Comparison of ENCODE assay signal across 13 cellular contexts in genomic region chr1:223401873-223402789, GRCh38. TPM values are rescaled to one million over a fixed set of nuclear protein-coding genes. Genes with fewer than 3 reads are reported as not detected.
DNase-seq lines count a peak whose midpoint lies in the region; ATAC-seq, FAIRE-seq and TF ChIP-seq lines count a peak whose summit lies in the region.
"Had no signal": no experiment of that assay in that cellular context is flagged by ENCODE, and none has a peak within 500 bp of the region (broad histone marks: within the 10 kb centered on the region; RNA-seq: fewer than 3 reads in every experiment).

No MANE protein-coding gene starts in this region.

- no peak overlapping the region for H3K9ac ChIP-seq in IMR-90 (ENCODE audit: low read depth, low read length)

- H3K4me3 ChIP-seq in IMR-90 (ENCODE audit: insufficient read depth, low read depth, low read length) (no peak overlapping the region), bronchial epithelial cell (ENCODE audit: low read depth, low read length) (no peak overlapping the region), osteoblast (ENCODE audit: insufficient read depth, low read length) (no peak overlapping the region), mucosa of descending colon (no peak overlapping the region), vagina (no peak overlapping the region)
- H3K4me3 ChIP-seq: lung had no signal

- CTCF ChIA-PET in IMR-90 (lab: Yijun Ruan, JAX) = no interaction called here

- dilution Hi-C loops in IMR-90 (cut with HindIII; ENCODE audit: low sequenced_read_pairs, unreplicated experiment) = no loop called here

- no peaks in the 10 kb centered on the region for H3K79me1 ChIP-seq in IMR-90 (ENCODE audit: low read depth in 1 of 2, low read length in 2 of 2)

- peak overlapping the region; percentile 21; the same call in 1 of the 2 replicates for H3K18ac ChIP-seq in IMR-90 (ENCODE audit: low read depth, low read length)

- H3K4ac ChIP-seq in IMR-90 (ENCODE audit: low read depth, low read length) = peak overlapping the region; percentile 71; the same call in 1 of the 2 replicates

- H3K27ac ChIP-seq in IMR-90 (ENCODE audit: insufficient read depth, low read length) = no peak overlapping the region
- H3K27ac ChIP-seq in osteoblast (ENCODE audit: low read depth, low read length) = peak overlapping the region; percentile 48
- no peak overlapping the region for H3K27ac ChIP-seq in vagina
- H3K27ac ChIP-seq: 22Rv1 had no signal

- no peak overlapping the region for H3K56ac ChIP-seq in IMR-90 (ENCODE audit: extremely low read depth, insufficient read depth, low read length)

- FAIRE-seq in bronchial epithelial cell (lab: Jason Lieb, UNC) = no peak

- H3K36me3 ChIP-seq in IMR-90 (ENCODE audit: control insufficient read depth, insufficient read depth, low read length) (no peaks in the 10 kb centered on the region), bronchial epithelial cell (ENCODE audit: control insufficient read depth, insufficient read depth, low read length) (no peaks in the 10 kb centered on the region), osteoblast (ENCODE audit: insufficient read depth, low read length) (no peaks in the 10 kb centered on the region), mucosa of descending colon (ENCODE audit: low read depth) (no peaks in the 10 kb centered on the region), vagina (no peaks in the 10 kb centered on the region)

- WGBS in IMR-90 (ENCODE audit: extremely low coverage in 2 of 2, insufficient read length in 1 of 2), 2 experiments = no CpG with 5 or more reads among the region's 2 CpGs

- no peak overlapping the region for H3K4me2 ChIP-seq in IMR-90 (ENCODE audit: low read depth, low read length)
- peak overlapping the region; percentile 4 for H3K4me2 ChIP-seq in osteoblast (ENCODE audit: insufficient read depth, low read length)

- no peak overlapping the region for H4K5ac ChIP-seq in IMR-90 (ENCODE audit: low read depth, low read length)

- H2BK5ac ChIP-seq in IMR-90 (ENCODE audit: low read depth, low read length, poor library complexity, severe bottlenecking) = peak overlapping the region; percentile 38

- H2BK15ac ChIP-seq in IMR-90 (ENCODE audit: low read depth, low read length) = peak overlapping the region; percentile 15; the same call in 1 of the 3 replicates

- H2AFZ ChIP-seq in IMR-90 (replicated peaks; ENCODE audit: low read length, poor library complexity) = no peak overlapping the region
- H2AFZ ChIP-seq in osteoblast (ENCODE audit: low read length) = peak overlapping the region; percentile 68

- no peaks in the 10 kb centered on the region for H3K27me3 ChIP-seq in IMR-90 (ENCODE audit: control insufficient read depth, insufficient read depth, low read length)
- no peaks in the 10 kb centered on the region for H3K27me3 ChIP-seq in bronchial epithelial cell (ENCODE audit: control insufficient read depth, insufficient read depth, low read length)
- H3K27me3 ChIP-seq in osteoblast (ENCODE audit: insufficient read depth, low read length) = no peaks in the 10 kb centered on the region
- no peaks in the 10 kb centered on the region for H3K27me3 ChIP-seq in vagina

- POLR2A ChIA-PET in IMR-90 (lab: Charles Lee; ENCODE audit: unreplicated experiment) = no interaction called here

- ATAC-seq in IMR-90 (ENCODE audit: low read depth) (peak; percentile 90), mucosa of descending colon (no peak)

- no peak for TF ChIP-seq RAD21 in IMR-90 (IDR thresholded peaks at IDR 0.05; ENCODE audit: low read length)

- peak overlapping the region; percentile 65; the same call in 1 of the 2 replicates for H3K14ac ChIP-seq in IMR-90 (replicated peaks; ENCODE audit: low read depth, low read length)

- no peak overlapping the region for H3K23ac ChIP-seq in IMR-90 (ENCODE audit: low read depth, low read length)

- H2AK9ac ChIP-seq in IMR-90 (replicated peaks; ENCODE audit: low read depth, low read length, poor library complexity) = no peak overlapping the region

- H4K91ac ChIP-seq in IMR-90 (ENCODE audit: insufficient read depth, low read depth, low read length) = 0 out of 2 replicates have a peak overlapping the region, but pooled peaks have one; percentile 36

- H2BK120ac ChIP-seq in IMR-90 (ENCODE audit: low read depth, low read length) = peak overlapping the region; percentile 49; the same call in 1 of the 2 replicates

- peaks cover 9% of the 10 kb centered on the region for H3K4me1 ChIP-seq in IMR-90 (ENCODE audit: control insufficient read depth, insufficient read depth, low read length)
- peaks cover 19% of the 10 kb centered on the region for H3K4me1 ChIP-seq in osteoblast (ENCODE audit: insufficient read depth, low read length)
- H3K4me1 ChIP-seq in mucosa of descending colon (ENCODE audit: low read depth) = no peaks in the 10 kb centered on the region
- H3K4me1 ChIP-seq in vagina = no peaks in the 10 kb centered on the region

- TF ChIP-seq POLR2A in IMR-90 (IDR thresholded peaks at IDR 0.05; ENCODE audit: low read depth, low read length) (no peak), vagina (IDR thresholded peaks at IDR 0.05) (no peak)

- peak overlapping the region; percentile 83; the same call in 1 of the 2 replicates for H2AK5ac ChIP-seq in IMR-90 (ENCODE audit: low read depth, low read length)

- H3K9me3 ChIP-seq in IMR-90 (ENCODE audit: control insufficient read depth, insufficient read depth, low read length) (no peaks in the 10 kb centered on the region), osteoblast (ENCODE audit: low read depth, low read length) (no peaks in the 10 kb centered on the region), mucosa of descending colon (no peaks in the 10 kb centered on the region), vagina (no peaks in the 10 kb centered on the region)

- H4K8ac ChIP-seq in IMR-90 (ENCODE audit: low read depth in 2 of 2, low read length in 2 of 2) = peak overlapping the region in 1 of 2 experiments; percentile 73; a peak in 2 of 4 replicates

- H4K20me1 ChIP-seq in IMR-90 (ENCODE audit: insufficient read depth, low read length) = no peaks in the 10 kb centered on the region
- no peaks in the 10 kb centered on the region for H4K20me1 ChIP-seq in osteoblast (ENCODE audit: insufficient read depth, low read length)

- intact Hi-C loops in IMR-90 (cut with micrococcal nuclease) = no loop called here
- intact Hi-C loops in mucosa of descending colon (cut with DNase I, micrococcal nuclease) = no loop called here
- intact Hi-C loops in vagina (cut with DNase I) = no loop called here

- H2BK20ac ChIP-seq in IMR-90 (ENCODE audit: low read depth, low read length) = peak overlapping the region; percentile 80; the same call in 1 of the 2 replicates

- no peaks in the 10 kb centered on the region for H3K79me2 ChIP-seq in osteoblast (ENCODE audit: insufficient read depth, low read length)

- TF ChIP-seq CTCF in IMR-90 (conservative IDR thresholded peaks at IDR 0.05; ENCODE audit: low read depth, low read length) (no peak), bronchial epithelial cell (IDR thresholded peaks at IDR 0.05; ENCODE audit: insufficient read depth, low read length, severe bottlenecking) (no peak), osteoblast (IDR thresholded peaks at IDR 0.05; ENCODE audit: extremely low read depth, low read depth, low read length) (no peak), mucosa of descending colon (IDR thresholded peaks at IDR 0.05) (no peak), vagina (IDR thresholded peaks at IDR 0.05) (no peak)

- BruUV-seq in IMR-90 (replicated peaks; lab: Mats Ljungman, UMichigan) = no TSS peak

- in situ Hi-C loops in IMR-90 (cut with MboI; ENCODE audit: low sequenced_read_pairs) = no loop called here

- no peaks in the 10 kb centered on the region for H3K9me1 ChIP-seq in IMR-90 (ENCODE audit: insufficient read depth, low read length)

- DNase-seq in DMS53 (lab: John Stamatoyannopoulos, UW) (peak; percentile 21), DMS53 treated with DMSO at 0.1 percent for 48 hours (lab: John Stamatoyannopoulos, UW; ENCODE audit: unreplicated experiment) (no peak), IMR-90 (peak; percentile 86), bronchial epithelial cell (ENCODE audit: low read depth) (peak; percentile 88), osteoblast (ENCODE audit: insufficient read length, low spot score, missing footprints) (peak; percentile 93), mucosa of descending colon (no peak), vagina (ENCODE audit: extremely low spot score in 2 of 2) (no peak), NCI-H2171 (lab: John Stamatoyannopoulos, UW) (no peak)
- DNase-seq: NCI-H526, retina had no signal

TF ChIP-seq in IMR-90, 13 proteins besides CTCF, POLR2A, EP300 and RAD21:
- peak; percentile 24; the same call in 1 of the 2 replicates for TF ChIP-seq MAFK (IDR thresholded peaks at IDR 0.05; ENCODE audit: low read depth, low read length)
- TF ChIP-seq NFE2L2 (IDR thresholded peaks at IDR 0.05; ENCODE audit: low read depth, low read length) = peak; percentile 83
- no peak for TF ChIP-seq MAZ (IDR thresholded peaks at IDR 0.05; ENCODE audit: borderline replicate concordance, low read depth, low read length)
- TF ChIP-seq FOS (IDR thresholded peaks at IDR 0.05; ENCODE audit: low read depth, low read length) = peak; percentile 77; the same call in 1 of the 2 replicates

RNA-seq across cellular contexts. Expression of gene CCDC185, which starts 8.9 kb away (rescaled TPM):
- not detected in 2 replicates for total RNA-seq in IMR-90 (2012; rRNA removed)
- polyA plus RNA-seq in IMR-90 (2012; rRNA removed) = not detected in 2 replicates
- polyA plus RNA-seq in IMR-90 (2012; cell fraction: cytosol; rRNA removed) = not detected in 2 replicates
- not detected in 2 replicates for polyA plus RNA-seq in IMR-90 (2012; cell fraction: nucleus; rRNA removed; ENCODE audit: low replicate concordance)
- not detected in 2 replicates for total RNA-seq in bronchial epithelial cell
- not detected in 2 replicates for total RNA-seq in osteoblast
- not detected for total RNA-seq in mucosa of descending colon
- total RNA-seq in vagina = not detected
- total RNA-seq: lung; T-helper 2 cell treated with Interferon-gamma antibody and Interleukin-4, amounts not matched to agents 100 ng/mL and 5 ng/mL, for 36 hours had no signal
- polyA plus RNA-seq: lung had no signal

RNA-seq across cellular contexts. Expression of gene SUSD4, which starts 38.2 kb away (rescaled TPM):
- total RNA-seq in IMR-90 (2012; rRNA removed) (1.1 and 2.7 TPM in 2 replicates), bronchial epithelial cell (0.79 and 3.1 TPM in 2 replicates), osteoblast (0.29 TPM in 1 of 2 replicates, not detected in the other), mucosa of descending colon (under 1 TPM; 0.43 to 0.79 (median 0.77) TPM), vagina (26.3 TPM)
- polyA plus RNA-seq in IMR-90 (2012; rRNA removed) = 1.7 and 1.8 TPM in 2 replicates
- polyA plus RNA-seq in IMR-90 (2012; cell fraction: cytosol; rRNA removed) = 0.58 and 1.4 TPM in 2 replicates
- polyA plus RNA-seq in IMR-90 (2012; cell fraction: nucleus; rRNA removed; ENCODE audit: low replicate concordance) = 1.2 and 2.2 TPM in 2 replicates

Comparison
In these comparisons a context has a peak if more than half of its experiments do, and no peak if none do; other contexts are left out.
1. DNase-seq: peak in DMS53 (single experiment), IMR-90 (single experiment), bronchial epithelial cell (single experiment) and osteoblast (single experiment); none in DMS53 treated with DMSO at 0.1 percent for 48 hours (single experiment), mucosa of descending colon (0 of 3), vagina (0 of 2) and NCI-H2171 (single experiment).